Comparison of ENCODE assay signal across 1 cellular context in genomic region chr10:68074775-68075549, GRCh38.
TF ChIP-seq lines count a peak whose summit lies in the region.

Gene HERC4, minus strand, starts transcription at chr10:68075283. Its CDS starts 2,175 bp downstream, at chr10:68073108.

TF ChIP-seq in HepG2, 621 proteins besides CTCF, POLR2A, EP300 and RAD21 (continued from another document and continues in another):
- no peak; the same call in 1 of the 2 replicates for TF ChIP-seq RCOR2 (CRISPR knock-in tag; IDR thresholded peaks at IDR 0.05)
- TF ChIP-seq ZNF761 (CRISPR knock-in tag; conservative IDR thresholded peaks at IDR 0.05), result no peak
- TF ChIP-seq ZBTB42 (CRISPR knock-in tag; IDR thresholded peaks at IDR 0.05), result no peak
- TF ChIP-seq ZNF235 (CRISPR knock-in tag; IDR thresholded peaks at IDR 0.05; ENCODE audit: borderline replicate concordance), result 0 out of 2 replicates have a peak, but pooled peaks have one; percentile 41
- TF ChIP-seq TFAP4 (IDR thresholded peaks at IDR 0.05; ENCODE audit: borderline replicate concordance, low read depth), result peak; percentile 19; the same call in 1 of the 2 replicates
- TF ChIP-seq ZNF251 (CRISPR knock-in tag; IDR thresholded peaks at IDR 0.05), result no peak
- peak; percentile 74 for TF ChIP-seq ZNF546 (CRISPR knock-in tag; conservative IDR thresholded peaks at IDR 0.05)
- TF ChIP-seq THAP11 (CRISPR knock-in tag; IDR thresholded peaks at IDR 0.05), result peak; percentile 61
- TF ChIP-seq NONO (IDR thresholded peaks at IDR 0.05), result no peak
- TF ChIP-seq NONO (CRISPR knock-in tag; conservative IDR thresholded peaks at IDR 0.05), result peak; percentile 69
- TF ChIP-seq, protein P1, sequence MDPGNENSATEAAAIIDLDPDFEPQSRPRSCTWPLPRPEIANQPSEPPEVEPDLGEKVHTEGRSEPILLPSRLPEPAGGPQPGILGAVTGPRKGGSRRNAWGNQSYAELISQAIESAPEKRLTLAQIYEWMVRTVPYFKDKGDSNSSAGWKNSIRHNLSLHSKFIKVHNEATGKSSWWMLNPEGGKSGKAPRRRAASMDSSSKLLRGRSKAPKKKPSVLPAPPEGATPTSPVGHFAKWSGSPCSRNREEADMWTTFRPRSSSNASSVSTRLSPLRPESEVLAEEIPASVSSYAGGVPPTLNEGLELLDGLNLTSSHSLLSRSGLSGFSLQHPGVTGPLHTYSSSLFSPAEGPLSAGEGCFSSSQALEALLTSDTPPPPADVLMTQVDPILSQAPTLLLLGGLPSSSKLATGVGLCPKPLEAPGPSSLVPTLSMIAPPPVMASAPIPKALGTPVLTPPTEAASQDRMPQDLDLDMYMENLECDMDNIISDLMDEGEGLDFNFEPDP (CRISPR knock-in tag; conservative IDR thresholded peaks at IDR 0.05), result no peak
- TF ChIP-seq ARID4A (CRISPR knock-in tag; IDR thresholded peaks at IDR 0.05; ENCODE audit: borderline replicate concordance), result peak; percentile 81
- no peak for TF ChIP-seq LCORL (IDR thresholded peaks at IDR 0.05)
- TF ChIP-seq LCORL (CRISPR knock-in tag; IDR thresholded peaks at IDR 0.05), result peak; percentile 64
- 0 out of 2 replicates have a peak, but pooled peaks have one; percentile 41 for TF ChIP-seq GATA4 (IDR thresholded peaks at IDR 0.05; ENCODE audit: borderline replicate concordance, low read depth)
- TF ChIP-seq ZNF441 (CRISPR knock-in tag; IDR thresholded peaks at IDR 0.05; ENCODE audit: borderline replicate concordance), result no peak
- no peak for TF ChIP-seq SRSF1 (optimal IDR thresholded peaks at IDR 0.05; ENCODE audit: low read depth, low read length)
- peak; percentile 39 for TF ChIP-seq ZNF407 (CRISPR knock-in tag; IDR thresholded peaks at IDR 0.05; ENCODE audit: not compliant biosample characterization)
- TF ChIP-seq, protein P2, sequence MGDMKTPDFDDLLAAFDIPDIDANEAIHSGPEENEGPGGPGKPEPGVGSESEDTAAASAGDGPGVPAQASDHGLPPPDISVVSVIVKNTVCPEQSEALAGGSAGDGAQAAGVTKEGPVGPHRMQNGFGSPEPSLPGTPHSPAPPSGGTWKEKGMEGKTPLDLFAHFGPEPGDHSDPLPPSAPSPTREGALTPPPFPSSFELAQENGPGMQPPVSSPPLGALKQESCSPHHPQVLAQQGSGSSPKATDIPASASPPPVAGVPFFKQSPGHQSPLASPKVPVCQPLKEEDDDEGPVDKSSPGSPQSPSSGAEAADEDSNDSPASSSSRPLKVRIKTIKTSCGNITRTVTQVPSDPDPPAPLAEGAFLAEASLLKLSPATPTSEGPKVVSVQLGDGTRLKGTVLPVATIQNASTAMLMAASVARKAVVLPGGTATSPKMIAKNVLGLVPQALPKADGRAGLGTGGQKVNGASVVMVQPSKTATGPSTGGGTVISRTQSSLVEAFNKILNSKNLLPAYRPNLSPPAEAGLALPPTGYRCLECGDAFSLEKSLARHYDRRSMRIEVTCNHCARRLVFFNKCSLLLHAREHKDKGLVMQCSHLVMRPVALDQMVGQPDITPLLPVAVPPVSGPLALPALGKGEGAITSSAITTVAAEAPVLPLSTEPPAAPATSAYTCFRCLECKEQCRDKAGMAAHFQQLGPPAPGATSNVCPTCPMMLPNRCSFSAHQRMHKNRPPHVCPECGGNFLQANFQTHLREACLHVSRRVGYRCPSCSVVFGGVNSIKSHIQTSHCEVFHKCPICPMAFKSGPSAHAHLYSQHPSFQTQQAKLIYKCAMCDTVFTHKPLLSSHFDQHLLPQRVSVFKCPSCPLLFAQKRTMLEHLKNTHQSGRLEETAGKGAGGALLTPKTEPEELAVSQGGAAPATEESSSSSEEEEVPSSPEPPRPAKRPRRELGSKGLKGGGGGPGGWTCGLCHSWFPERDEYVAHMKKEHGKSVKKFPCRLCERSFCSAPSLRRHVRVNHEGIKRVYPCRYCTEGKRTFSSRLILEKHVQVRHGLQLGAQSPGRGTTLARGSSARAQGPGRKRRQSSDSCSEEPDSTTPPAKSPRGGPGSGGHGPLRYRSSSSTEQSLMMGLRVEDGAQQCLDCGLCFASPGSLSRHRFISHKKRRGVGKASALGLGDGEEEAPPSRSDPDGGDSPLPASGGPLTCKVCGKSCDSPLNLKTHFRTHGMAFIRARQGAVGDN (CRISPR knock-in tag; IDR thresholded peaks at IDR 0.05), result peak; percentile 85
- no peak for TF ChIP-seq SMAD3 (CRISPR knock-in tag; IDR thresholded peaks at IDR 0.05)
- peak; percentile 77; the same call in 1 of the 2 replicates for TF ChIP-seq BCL3 (CRISPR knock-in tag; IDR thresholded peaks at IDR 0.05)
- TF ChIP-seq DMAP1 (CRISPR knock-in tag; IDR thresholded peaks at IDR 0.05), result peak; percentile 53; the same call in 1 of the 2 replicates
- TF ChIP-seq KAT8 (CRISPR knock-in tag; IDR thresholded peaks at IDR 0.05), result peak; percentile 30; the same call in 1 of the 2 replicates
- peak; percentile 72 for TF ChIP-seq ZMAT3 (CRISPR knock-in tag; conservative IDR thresholded peaks at IDR 0.05)
- TF ChIP-seq JDP2 (CRISPR knock-in tag; IDR thresholded peaks at IDR 0.05; ENCODE audit: borderline replicate concordance), result no peak
- TF ChIP-seq PITX1 (CRISPR knock-in tag; IDR thresholded peaks at IDR 0.05), result 0 out of 2 replicates have a peak, but pooled peaks have one; percentile 53
- TF ChIP-seq, protein P3, sequence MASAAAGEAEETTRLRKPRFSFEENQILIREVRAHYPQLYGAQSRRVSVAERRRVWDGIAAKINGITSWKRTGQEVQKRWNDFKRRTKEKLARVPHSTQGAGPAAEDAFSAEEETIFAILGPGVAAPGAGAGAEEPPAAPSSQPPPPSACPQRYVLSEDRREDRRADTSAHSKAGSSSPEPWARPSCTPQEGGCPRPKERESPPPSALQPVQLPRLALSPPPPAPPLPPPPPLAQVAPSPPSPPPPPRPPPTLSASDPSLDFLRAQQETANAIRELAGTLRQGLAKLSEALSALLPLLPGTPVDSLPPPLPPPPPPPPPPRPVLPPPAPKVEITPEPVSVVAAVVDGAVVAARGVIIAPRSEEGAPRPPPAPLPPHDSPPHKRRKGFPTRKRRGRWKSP (CRISPR knock-in tag; IDR thresholded peaks at IDR 0.05), result 0 out of 2 replicates have a peak, but pooled peaks have one; percentile 48
- TF ChIP-seq SNAI1 (CRISPR knock-in tag; IDR thresholded peaks at IDR 0.05; ENCODE audit: borderline replicate concordance), result peak; percentile 80; the same call in 1 of the 2 replicates
- TF ChIP-seq, protein P4, sequence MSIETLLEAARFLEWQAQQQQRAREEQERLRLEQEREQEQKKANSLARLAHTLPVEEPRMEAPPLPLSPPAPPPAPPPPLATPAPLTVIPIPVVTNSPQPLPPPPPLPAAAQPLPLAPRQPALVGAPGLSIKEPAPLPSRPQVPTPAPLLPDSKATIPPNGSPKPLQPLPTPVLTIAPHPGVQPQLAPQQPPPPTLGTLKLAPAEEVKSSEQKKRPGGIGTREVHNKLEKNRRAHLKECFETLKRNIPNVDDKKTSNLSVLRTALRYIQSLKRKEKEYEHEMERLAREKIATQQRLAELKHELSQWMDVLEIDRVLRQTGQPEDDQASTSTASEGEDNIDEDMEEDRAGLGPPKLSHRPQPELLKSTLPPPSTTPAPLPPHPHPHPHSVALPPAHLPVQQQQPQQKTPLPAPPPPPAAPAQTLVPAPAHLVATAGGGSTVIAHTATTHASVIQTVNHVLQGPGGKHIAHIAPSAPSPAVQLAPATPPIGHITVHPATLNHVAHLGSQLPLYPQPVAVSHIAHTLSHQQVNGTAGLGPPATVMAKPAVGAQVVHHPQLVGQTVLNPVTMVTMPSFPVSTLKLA (IDR thresholded peaks at IDR 0.05), result peak; percentile 40; the same call in 1 of the 2 replicates
- TF ChIP-seq NR2F1 (CRISPR knock-in tag; IDR thresholded peaks at IDR 0.05), result no peak
- TF ChIP-seq, protein P5, sequence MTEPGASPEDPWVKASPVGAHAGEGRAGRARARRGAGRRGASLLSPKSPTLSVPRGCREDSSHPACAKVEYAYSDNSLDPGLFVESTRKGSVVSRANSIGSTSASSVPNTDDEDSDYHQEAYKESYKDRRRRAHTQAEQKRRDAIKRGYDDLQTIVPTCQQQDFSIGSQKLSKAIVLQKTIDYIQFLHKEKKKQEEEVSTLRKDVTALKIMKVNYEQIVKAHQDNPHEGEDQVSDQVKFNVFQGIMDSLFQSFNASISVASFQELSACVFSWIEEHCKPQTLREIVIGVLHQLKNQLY (CRISPR knock-in tag; IDR thresholded peaks at IDR 0.05), result peak; percentile 41
- TF ChIP-seq KLF13 (CRISPR knock-in tag; IDR thresholded peaks at IDR 0.05), result 0 out of 2 replicates have a peak, but pooled peaks have one; percentile 19
